8 cellular contexts compared by ENCODE assay signal in the genomic region with DNA sequence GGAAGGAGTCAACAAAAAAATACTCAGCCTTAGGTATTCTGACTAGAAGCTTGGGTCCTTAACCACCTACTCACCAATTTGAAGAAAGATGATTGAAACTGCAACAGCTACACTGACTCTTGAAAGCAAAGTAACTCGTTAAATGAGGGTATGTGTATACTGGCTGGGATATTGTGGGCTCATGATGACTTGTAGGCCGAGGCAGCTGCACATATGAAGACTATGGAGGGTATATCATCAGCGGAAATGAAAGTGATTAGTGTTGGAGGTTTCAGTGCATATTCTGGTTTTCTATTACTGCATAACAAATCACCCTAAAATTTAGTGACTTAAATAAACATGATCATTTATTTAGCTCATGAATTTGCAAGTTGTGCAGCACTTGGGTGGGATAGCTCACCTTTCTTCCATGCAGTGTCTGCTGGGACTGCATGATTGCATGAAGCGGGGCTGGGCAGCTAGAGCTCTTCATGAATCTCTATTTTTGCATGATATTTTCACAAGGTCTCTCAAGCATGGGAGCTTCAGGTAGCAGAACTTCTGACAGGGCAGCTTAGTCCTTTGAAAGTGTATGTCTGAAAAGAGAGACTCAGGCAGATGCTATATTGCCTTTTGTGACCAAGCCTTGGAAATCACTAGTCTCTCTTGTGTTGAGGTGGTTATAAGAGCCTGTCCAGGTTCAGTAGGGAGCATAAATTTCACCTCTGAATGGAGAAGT.
DNase-seq lines count a peak whose midpoint lies in the region; ATAC-seq and TF ChIP-seq lines count a peak whose summit lies in the region.

No MANE protein-coding gene starts in this region.

- POLR2A ChIA-PET in activated B cell treated with CpG ODN at 0.5 μM for 24 hours (lab: Charles Lee) = no interaction called here

- H3K9me3 Mint-ChIP-seq in activated B cell treated with CpG ODN at 0.5 μM for 24 hours = no peaks in the 10 kb centered on the region

- DNase-seq in GM12864 (ENCODE audit: low read depth) (peak; percentile 55), activated B cell treated with CpG ODN at 0.5 μM for 24 hours (no peak), superior temporal gyrus (ENCODE audit: extremely low spot score) (no peak), ACHN (no peak), Kasumi-1 (lab: John Stamatoyannopoulos, UW) (no peak)
- no peak for DNase-seq in NK-92 treated with Interleukin-12 subunit alpha and Interleukin-12 subunit beta, amount 100 ng/mL, for 24 hours (lab: John Stamatoyannopoulos, UW)

- CTCF ChIA-PET in activated B cell treated with CpG ODN at 0.5 μM for 24 hours (lab: Charles Lee) = no interaction called here

- H3K4me3 ChIP-seq in GM12864 (ENCODE audit: low read depth, low read length) = no peak overlapping the region

- ATAC-seq in GM19395 (IDR thresholded peaks at IDR 0.05; ENCODE audit: unreplicated experiment) = peak; percentile 99
- ATAC-seq in HG03025 (IDR thresholded peaks at IDR 0.05; ENCODE audit: low FRiP score, unreplicated experiment) = peak; percentile 99
- ATAC-seq in activated B cell treated with CpG ODN at 0.5 μM for 24 hours (ENCODE audit: low read depth) = peak; percentile 28

- TF ChIP-seq CTCF in GM12864 (IDR thresholded peaks at IDR 0.05; ENCODE audit: low read depth, low read length, missing control alignments) (no peak), activated B cell treated with CpG ODN at 0.5 μM for 24 hours (IDR thresholded peaks at IDR 0.05) (no peak)

- no peak overlapping the region for H3K27ac Mint-ChIP-seq in activated B cell treated with CpG ODN at 0.5 μM for 24 hours

- H3K4me1 Mint-ChIP-seq in activated B cell treated with CpG ODN at 0.5 μM for 24 hours = peaks cover 15% of the 10 kb centered on the region

- H3K4me3 Mint-ChIP-seq in activated B cell treated with CpG ODN at 0.5 μM for 24 hours = no peak overlapping the region

- in situ Hi-C loops in ACHN (cut with HindIII; ENCODE audit: low pct_ligation_motif_present, low pct_unique_long_range_greater_than_20kb, low sequenced_read_pairs) = no loop called here

- intact Hi-C loops in activated B cell treated with CpG ODN at 0.5 μM for 24 hours (cut with micrococcal nuclease) = no loop called here

- no peaks in the 10 kb centered on the region for H3K36me3 Mint-ChIP-seq in activated B cell treated with CpG ODN at 0.5 μM for 24 hours (ENCODE audit: low read depth)

- no peaks in the 10 kb centered on the region for H3K27me3 Mint-ChIP-seq in activated B cell treated with CpG ODN at 0.5 μM for 24 hours

Comparison
In these comparisons a context has a peak if more than half of its experiments do, and no peak if none do; other contexts are left out.
1. ATAC-seq: peak in every context shown above with its lines; median percentile 99 in GM19395; 99 in HG03025; 28 in activated B cell treated with CpG ODN at 0.5 μM for 24 hours.